Comparison of ENCODE assay signal across 2 cellular contexts in the genomic region with DNA sequence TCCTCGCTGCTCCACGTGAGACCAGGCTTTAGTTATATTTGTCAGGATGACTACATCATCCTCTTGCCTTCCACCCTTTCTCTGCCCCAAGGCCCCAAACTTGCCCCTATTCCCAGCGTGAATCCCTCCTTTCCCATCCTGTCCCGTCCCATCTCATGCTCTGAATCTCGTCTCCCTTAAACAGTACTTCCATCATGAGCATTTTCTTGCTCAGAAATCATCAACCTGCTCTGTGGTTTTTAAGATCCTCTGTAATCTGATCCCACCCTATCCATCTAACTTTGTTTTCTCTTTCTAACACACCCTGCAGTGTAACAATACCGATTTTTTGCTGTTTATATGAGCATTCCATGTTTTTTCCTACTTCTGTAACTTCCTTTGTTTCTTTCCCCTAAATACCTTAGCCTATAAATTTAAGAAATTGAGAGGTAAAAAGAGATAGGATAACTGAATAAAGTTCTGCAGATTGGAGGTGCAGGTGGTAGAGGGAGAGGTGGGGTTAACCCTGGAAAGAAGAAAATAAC.
TF ChIP-seq lines count a peak whose summit lies in the region.

No MANE protein-coding gene starts in this region.

TF ChIP-seq in SK-N-SH treated with all-trans-retinoic acid at 6 μM for 48 hours, 23 proteins besides CTCF, POLR2A, EP300 and RAD21:
- TF ChIP-seq TSHZ2 (CRISPR knock-in tag; IDR thresholded peaks at IDR 0.05): no peak
- no peak for TF ChIP-seq ISL1 (CRISPR knock-in tag; IDR thresholded peaks at IDR 0.05)
- no peak for TF ChIP-seq ZC3H10 (CRISPR knock-in tag; IDR thresholded peaks at IDR 0.05)
- TF ChIP-seq, protein P1, sequence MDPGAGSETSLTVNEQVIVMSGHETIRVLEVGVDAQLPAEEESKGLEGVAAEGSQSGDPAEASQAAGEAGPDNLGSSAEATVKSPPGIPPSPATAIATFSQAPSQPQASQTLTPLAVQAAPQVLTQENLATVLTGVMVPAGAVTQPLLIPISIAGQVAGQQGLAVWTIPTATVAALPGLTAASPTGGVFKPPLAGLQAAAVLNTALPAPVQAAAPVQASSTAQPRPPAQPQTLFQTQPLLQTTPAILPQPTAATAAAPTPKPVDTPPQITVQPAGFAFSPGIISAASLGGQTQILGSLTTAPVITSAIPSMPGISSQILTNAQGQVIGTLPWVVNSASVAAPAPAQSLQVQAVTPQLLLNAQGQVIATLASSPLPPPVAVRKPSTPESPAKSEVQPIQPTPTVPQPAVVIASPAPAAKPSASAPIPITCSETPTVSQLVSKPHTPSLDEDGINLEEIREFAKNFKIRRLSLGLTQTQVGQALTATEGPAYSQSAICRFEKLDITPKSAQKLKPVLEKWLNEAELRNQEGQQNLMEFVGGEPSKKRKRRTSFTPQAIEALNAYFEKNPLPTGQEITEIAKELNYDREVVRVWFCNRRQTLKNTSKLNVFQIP (CRISPR knock-in tag; IDR thresholded peaks at IDR 0.05; ENCODE audit: borderline replicate concordance, low read depth): no peak
- TF ChIP-seq ZNF565 (CRISPR knock-in tag; conservative IDR thresholded peaks at IDR 0.05; ENCODE audit: low read depth): no peak
- TF ChIP-seq BACH2 (CRISPR knock-in tag; IDR thresholded peaks at IDR 0.05; ENCODE audit: borderline replicate concordance): no peak
- TF ChIP-seq ZFP3 (CRISPR knock-in tag; IDR thresholded peaks at IDR 0.05): no peak
- TF ChIP-seq GLIS3 (CRISPR knock-in tag; IDR thresholded peaks at IDR 0.05): no peak
- no peak for TF ChIP-seq CSRNP3 (CRISPR knock-in tag; IDR thresholded peaks at IDR 0.05)
- no peak for TF ChIP-seq TCF4 (CRISPR knock-in tag; IDR thresholded peaks at IDR 0.05; ENCODE audit: borderline replicate concordance)
- no peak for TF ChIP-seq CREB5 (CRISPR knock-in tag; IDR thresholded peaks at IDR 0.05; ENCODE audit: low read depth)
- no peak for TF ChIP-seq SNAI2 (CRISPR knock-in tag; IDR thresholded peaks at IDR 0.05)
- no peak for TF ChIP-seq RARB (CRISPR knock-in tag; IDR thresholded peaks at IDR 0.05)
- TF ChIP-seq, protein P2, sequence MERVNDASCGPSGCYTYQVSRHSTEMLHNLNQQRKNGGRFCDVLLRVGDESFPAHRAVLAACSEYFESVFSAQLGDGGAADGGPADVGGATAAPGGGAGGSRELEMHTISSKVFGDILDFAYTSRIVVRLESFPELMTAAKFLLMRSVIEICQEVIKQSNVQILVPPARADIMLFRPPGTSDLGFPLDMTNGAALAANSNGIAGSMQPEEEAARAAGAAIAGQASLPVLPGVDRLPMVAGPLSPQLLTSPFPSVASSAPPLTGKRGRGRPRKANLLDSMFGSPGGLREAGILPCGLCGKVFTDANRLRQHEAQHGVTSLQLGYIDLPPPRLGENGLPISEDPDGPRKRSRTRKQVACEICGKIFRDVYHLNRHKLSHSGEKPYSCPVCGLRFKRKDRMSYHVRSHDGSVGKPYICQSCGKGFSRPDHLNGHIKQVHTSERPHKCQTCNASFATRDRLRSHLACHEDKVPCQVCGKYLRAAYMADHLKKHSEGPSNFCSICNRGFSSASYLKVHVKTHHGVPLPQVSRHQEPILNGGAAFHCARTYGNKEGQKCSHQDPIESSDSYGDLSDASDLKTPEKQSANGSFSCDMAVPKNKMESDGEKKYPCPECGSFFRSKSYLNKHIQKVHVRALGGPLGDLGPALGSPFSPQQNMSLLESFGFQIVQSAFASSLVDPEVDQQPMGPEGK (CRISPR knock-in tag; IDR thresholded peaks at IDR 0.05; ENCODE audit: borderline replicate concordance): no peak
- TF ChIP-seq PPARA (CRISPR knock-in tag; IDR thresholded peaks at IDR 0.05; ENCODE audit: borderline replicate concordance): no peak
- TF ChIP-seq ARNTL (CRISPR knock-in tag; IDR thresholded peaks at IDR 0.05; ENCODE audit: borderline replicate concordance, low read depth): no peak
- TF ChIP-seq OSR1 (CRISPR knock-in tag; IDR thresholded peaks at IDR 0.05): no peak
- no peak for TF ChIP-seq CSDC2 (CRISPR knock-in tag; IDR thresholded peaks at IDR 0.05)

TF ChIP-seq in SK-N-SH, 30 proteins besides CTCF, POLR2A, EP300 and RAD21:
- TF ChIP-seq NFIC (IDR thresholded peaks at IDR 0.05; ENCODE audit: borderline replicate concordance): no peak
- TF ChIP-seq, protein P3, sequence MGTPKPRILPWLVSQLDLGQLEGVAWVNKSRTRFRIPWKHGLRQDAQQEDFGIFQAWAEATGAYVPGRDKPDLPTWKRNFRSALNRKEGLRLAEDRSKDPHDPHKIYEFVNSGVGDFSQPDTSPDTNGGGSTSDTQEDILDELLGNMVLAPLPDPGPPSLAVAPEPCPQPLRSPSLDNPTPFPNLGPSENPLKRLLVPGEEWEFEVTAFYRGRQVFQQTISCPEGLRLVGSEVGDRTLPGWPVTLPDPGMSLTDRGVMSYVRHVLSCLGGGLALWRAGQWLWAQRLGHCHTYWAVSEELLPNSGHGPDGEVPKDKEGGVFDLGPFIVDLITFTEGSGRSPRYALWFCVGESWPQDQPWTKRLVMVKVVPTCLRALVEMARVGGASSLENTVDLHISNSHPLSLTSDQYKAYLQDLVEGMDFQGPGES (IDR thresholded peaks at IDR 0.05; ENCODE audit: low read depth, low read length): no peak
- no peak for TF ChIP-seq ELF1 (IDR thresholded peaks at IDR 0.05)
- TF ChIP-seq SMC3 (IDR thresholded peaks at IDR 0.05; ENCODE audit: low read depth, low read length): no peak
- no peak for TF ChIP-seq ZBTB33 (IDR thresholded peaks at IDR 0.05; ENCODE audit: borderline replicate concordance, low read depth)
- TF ChIP-seq REST (IDR thresholded peaks at IDR 0.05; ENCODE audit: low read depth, low read length): no peak
- TF ChIP-seq POLR2AphosphoS5 (IDR thresholded peaks at IDR 0.05; ENCODE audit: low read depth, low read length): no peak
- TF ChIP-seq YY1 (IDR thresholded peaks at IDR 0.05; ENCODE audit: low read depth): no peak
- TF ChIP-seq TAF1 (IDR thresholded peaks at IDR 0.05; ENCODE audit: borderline replicate concordance, low read depth, low read length): no peak
- no peak for TF ChIP-seq NRF1 (IDR thresholded peaks at IDR 0.05; ENCODE audit: low read depth, low read length)
- no peak for TF ChIP-seq TEAD4 (IDR thresholded peaks at IDR 0.05; ENCODE audit: borderline replicate concordance, insufficient read depth)
- no peak for TF ChIP-seq GATA2 (CRISPR knock-in tag; IDR thresholded peaks at IDR 0.05)
- TF ChIP-seq JUND (IDR thresholded peaks at IDR 0.05): no peak
- no peak for TF ChIP-seq FOXM1 (IDR thresholded peaks at IDR 0.05; ENCODE audit: low read depth)
- no peak for TF ChIP-seq TCF12 (IDR thresholded peaks at IDR 0.05)
- no peak for TF ChIP-seq PBX3 (IDR thresholded peaks at IDR 0.05)
- no peak for TF ChIP-seq MEF2A (IDR thresholded peaks at IDR 0.05; ENCODE audit: borderline replicate concordance, low read depth)
